Comparison of ENCODE assay signal across 1 cellular context in the genomic region with DNA sequence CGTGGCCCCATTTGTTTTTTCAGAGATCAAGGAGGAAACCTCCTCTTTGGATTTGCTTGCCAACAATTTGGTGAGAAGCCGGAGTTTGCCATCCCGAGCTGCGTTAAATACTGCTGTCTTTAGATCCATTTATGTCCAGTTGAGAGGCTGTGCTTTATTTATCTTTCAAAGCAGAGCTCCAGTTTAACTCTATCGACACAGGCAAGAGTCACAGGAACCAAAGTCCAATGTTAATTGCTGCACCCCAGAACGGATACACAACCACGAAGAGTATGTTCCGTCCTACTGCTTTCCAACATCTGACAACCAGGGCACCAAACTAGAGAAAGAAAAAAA.
TF ChIP-seq lines count a peak whose summit lies in the region.

No MANE protein-coding gene starts in this region.

TF ChIP-seq in HepG2, 621 proteins besides CTCF, POLR2A, EP300 and RAD21 (continued from another document and continues in another):
- TF ChIP-seq, protein P1, sequence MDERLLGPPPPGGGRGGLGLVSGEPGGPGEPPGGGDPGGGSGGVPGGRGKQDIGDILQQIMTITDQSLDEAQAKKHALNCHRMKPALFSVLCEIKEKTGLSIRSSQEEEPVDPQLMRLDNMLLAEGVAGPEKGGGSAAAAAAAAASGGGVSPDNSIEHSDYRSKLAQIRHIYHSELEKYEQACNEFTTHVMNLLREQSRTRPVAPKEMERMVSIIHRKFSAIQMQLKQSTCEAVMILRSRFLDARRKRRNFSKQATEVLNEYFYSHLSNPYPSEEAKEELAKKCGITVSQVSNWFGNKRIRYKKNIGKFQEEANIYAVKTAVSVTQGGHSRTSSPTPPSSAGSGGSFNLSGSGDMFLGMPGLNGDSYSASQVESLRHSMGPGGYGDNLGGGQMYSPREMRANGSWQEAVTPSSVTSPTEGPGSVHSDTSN (CRISPR knock-in tag; IDR thresholded peaks at IDR 0.05) = no peak
- TF ChIP-seq HNRNPK (IDR thresholded peaks at IDR 0.05; ENCODE audit: low read depth, low read length, poor library complexity, severe bottlenecking) (no peak), NR2C2 (CRISPR knock-in tag; IDR thresholded peaks at IDR 0.05; ENCODE audit: borderline replicate concordance) (0 out of 2 replicates have a peak, but pooled peaks have one; percentile 20), MAFG (CRISPR knock-in tag; IDR thresholded peaks at IDR 0.05) (no peak), NBN (conservative IDR thresholded peaks at IDR 0.05) (no peak), AGO1 (IDR thresholded peaks at IDR 0.05; ENCODE audit: low read depth, low read length, poor library complexity, severe bottlenecking) (no peak), YY1 (IDR thresholded peaks at IDR 0.05; ENCODE audit: insufficient read depth, insufficient replicate concordance, low read depth, low read length) (no peak), MED1 (CRISPR knock-in tag; IDR thresholded peaks at IDR 0.05) (peak; percentile 32; the same call in 1 of the 2 replicates), NKX3-1 (CRISPR knock-in tag; IDR thresholded peaks at IDR 0.05) (no peak), CEBPB (IDR thresholded peaks at IDR 0.05; ENCODE audit: borderline replicate concordance, low read depth, low read length) (no peak), ZNF615 (CRISPR knock-in tag; IDR thresholded peaks at IDR 0.05; ENCODE audit: borderline replicate concordance) (no peak), SOX5 (CRISPR knock-in tag; IDR thresholded peaks at IDR 0.05; ENCODE audit: borderline replicate concordance) (peak; percentile 36; the same call in 1 of the 2 replicates), MYC (CRISPR knock-in tag; IDR thresholded peaks at IDR 0.05; ENCODE audit: borderline replicate concordance) (no peak), SP1 (IDR thresholded peaks at IDR 0.05) (no peak), SP1 (CRISPR knock-in tag; IDR thresholded peaks at IDR 0.05) (no peak), FOXA3 (CRISPR knock-in tag; IDR thresholded peaks at IDR 0.05) (peak; percentile 57), ARNTL (CRISPR knock-in tag; IDR thresholded peaks at IDR 0.05) (no peak), BRCA1 (CRISPR knock-in tag; IDR thresholded peaks at IDR 0.05) (no peak), ZNF451 (CRISPR knock-in tag; IDR thresholded peaks at IDR 0.05) (no peak), ZNF143 (CRISPR knock-in tag; IDR thresholded peaks at IDR 0.05) (no peak), ZNF570 (CRISPR knock-in tag; IDR thresholded peaks at IDR 0.05; ENCODE audit: borderline replicate concordance) (no peak), HHEX (CRISPR knock-in tag; IDR thresholded peaks at IDR 0.05) (0 out of 2 replicates have a peak, but pooled peaks have one; percentile 13), HNF4A (CRISPR knock-in tag; IDR thresholded peaks at IDR 0.05) (peak; percentile 90), ZBTB3 (CRISPR knock-in tag; IDR thresholded peaks at IDR 0.05; ENCODE audit: borderline replicate concordance, low read depth) (no peak), SMAD3 (CRISPR knock-in tag; IDR thresholded peaks at IDR 0.05) (no peak), ZNF337 (CRISPR knock-in tag; IDR thresholded peaks at IDR 0.05; ENCODE audit: borderline replicate concordance, low read depth) (no peak), NFKBIZ (CRISPR knock-in tag; IDR thresholded peaks at IDR 0.05) (no peak), FOXJ3 (CRISPR knock-in tag; IDR thresholded peaks at IDR 0.05; ENCODE audit: borderline replicate concordance) (no peak), CAMTA2 (CRISPR knock-in tag; IDR thresholded peaks at IDR 0.05; ENCODE audit: borderline replicate concordance) (no peak), KAT7 (CRISPR knock-in tag; IDR thresholded peaks at IDR 0.05; ENCODE audit: borderline replicate concordance) (peak; percentile 88; the same call in 1 of the 2 replicates), ZNF816 (CRISPR knock-in tag; IDR thresholded peaks at IDR 0.05; ENCODE audit: borderline replicate concordance) (no peak), TAF15 (IDR thresholded peaks at IDR 0.05; ENCODE audit: low read depth, low read length, poor library complexity, severe bottlenecking) (no peak), ZNF225 (CRISPR knock-in tag; IDR thresholded peaks at IDR 0.05) (no peak), PCBP2 (optimal IDR thresholded peaks at IDR 0.05; ENCODE audit: low read depth, low read length, poor library complexity, severe bottlenecking) (no peak), RXRB (CRISPR knock-in tag; IDR thresholded peaks at IDR 0.05; ENCODE audit: borderline replicate concordance) (no peak), ZSCAN30 (CRISPR knock-in tag; IDR thresholded peaks at IDR 0.05) (no peak), ELF3 (CRISPR knock-in tag; IDR thresholded peaks at IDR 0.05) (no peak; the same call in 1 of the 2 replicates), ZNF460 (CRISPR knock-in tag; IDR thresholded peaks at IDR 0.05; ENCODE audit: borderline replicate concordance) (no peak), MEF2D (CRISPR knock-in tag; IDR thresholded peaks at IDR 0.05) (no peak), ISX (CRISPR knock-in tag; conservative IDR thresholded peaks at IDR 0.05) (no peak), ZNF260 (CRISPR knock-in tag; IDR thresholded peaks at IDR 0.05; ENCODE audit: borderline replicate concordance, low read depth) (no peak)
- TF ChIP-seq, protein P2, sequence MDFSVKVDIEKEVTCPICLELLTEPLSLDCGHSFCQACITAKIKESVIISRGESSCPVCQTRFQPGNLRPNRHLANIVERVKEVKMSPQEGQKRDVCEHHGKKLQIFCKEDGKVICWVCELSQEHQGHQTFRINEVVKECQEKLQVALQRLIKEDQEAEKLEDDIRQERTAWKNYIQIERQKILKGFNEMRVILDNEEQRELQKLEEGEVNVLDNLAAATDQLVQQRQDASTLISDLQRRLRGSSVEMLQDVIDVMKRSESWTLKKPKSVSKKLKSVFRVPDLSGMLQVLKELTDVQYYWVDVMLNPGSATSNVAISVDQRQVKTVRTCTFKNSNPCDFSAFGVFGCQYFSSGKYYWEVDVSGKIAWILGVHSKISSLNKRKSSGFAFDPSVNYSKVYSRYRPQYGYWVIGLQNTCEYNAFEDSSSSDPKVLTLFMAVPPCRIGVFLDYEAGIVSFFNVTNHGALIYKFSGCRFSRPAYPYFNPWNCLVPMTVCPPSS (IDR thresholded peaks at IDR 0.05) = no peak
- TF ChIP-seq, protein P3, sequence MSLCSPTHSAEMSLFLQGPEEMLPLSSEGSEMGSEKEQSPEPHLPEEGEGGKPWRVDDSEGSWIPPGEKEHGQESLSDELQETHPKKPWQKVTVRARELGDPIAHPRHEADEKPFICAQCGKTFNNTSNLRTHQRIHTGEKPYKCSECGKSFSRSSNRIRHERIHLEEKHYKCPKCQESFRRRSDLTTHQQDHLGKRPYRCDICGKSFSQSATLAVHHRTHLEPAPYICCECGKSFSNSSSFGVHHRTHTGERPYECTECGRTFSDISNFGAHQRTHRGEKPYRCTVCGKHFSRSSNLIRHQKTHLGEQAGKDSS (CRISPR knock-in tag; IDR thresholded peaks at IDR 0.05; ENCODE audit: borderline replicate concordance, low read depth) = no peak
- TF ChIP-seq, protein P4, sequence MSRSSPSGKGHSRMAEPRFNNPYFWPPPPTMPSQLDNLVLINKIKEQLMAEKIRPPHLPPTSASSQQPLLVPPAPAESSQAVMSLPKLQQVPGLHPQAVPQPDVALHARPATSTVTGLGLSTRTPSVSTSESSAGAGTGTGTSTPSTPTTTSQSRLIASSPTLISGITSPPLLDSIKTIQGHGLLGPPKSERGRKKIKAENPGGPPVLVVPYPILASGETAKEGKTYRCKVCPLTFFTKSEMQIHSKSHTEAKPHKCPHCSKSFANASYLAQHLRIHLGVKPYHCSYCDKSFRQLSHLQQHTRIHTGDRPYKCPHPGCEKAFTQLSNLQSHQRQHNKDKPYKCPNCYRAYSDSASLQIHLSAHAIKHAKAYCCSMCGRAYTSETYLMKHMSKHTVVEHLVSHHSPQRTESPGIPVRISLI (CRISPR knock-in tag; IDR thresholded peaks at IDR 0.05; ENCODE audit: borderline replicate concordance) = no peak
- TF ChIP-seq, protein P5, sequence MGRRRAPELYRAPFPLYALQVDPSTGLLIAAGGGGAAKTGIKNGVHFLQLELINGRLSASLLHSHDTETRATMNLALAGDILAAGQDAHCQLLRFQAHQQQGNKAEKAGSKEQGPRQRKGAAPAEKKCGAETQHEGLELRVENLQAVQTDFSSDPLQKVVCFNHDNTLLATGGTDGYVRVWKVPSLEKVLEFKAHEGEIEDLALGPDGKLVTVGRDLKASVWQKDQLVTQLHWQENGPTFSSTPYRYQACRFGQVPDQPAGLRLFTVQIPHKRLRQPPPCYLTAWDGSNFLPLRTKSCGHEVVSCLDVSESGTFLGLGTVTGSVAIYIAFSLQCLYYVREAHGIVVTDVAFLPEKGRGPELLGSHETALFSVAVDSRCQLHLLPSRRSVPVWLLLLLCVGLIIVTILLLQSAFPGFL (CRISPR knock-in tag; IDR thresholded peaks at IDR 0.05) = no peak
- TF ChIP-seq, protein P6, sequence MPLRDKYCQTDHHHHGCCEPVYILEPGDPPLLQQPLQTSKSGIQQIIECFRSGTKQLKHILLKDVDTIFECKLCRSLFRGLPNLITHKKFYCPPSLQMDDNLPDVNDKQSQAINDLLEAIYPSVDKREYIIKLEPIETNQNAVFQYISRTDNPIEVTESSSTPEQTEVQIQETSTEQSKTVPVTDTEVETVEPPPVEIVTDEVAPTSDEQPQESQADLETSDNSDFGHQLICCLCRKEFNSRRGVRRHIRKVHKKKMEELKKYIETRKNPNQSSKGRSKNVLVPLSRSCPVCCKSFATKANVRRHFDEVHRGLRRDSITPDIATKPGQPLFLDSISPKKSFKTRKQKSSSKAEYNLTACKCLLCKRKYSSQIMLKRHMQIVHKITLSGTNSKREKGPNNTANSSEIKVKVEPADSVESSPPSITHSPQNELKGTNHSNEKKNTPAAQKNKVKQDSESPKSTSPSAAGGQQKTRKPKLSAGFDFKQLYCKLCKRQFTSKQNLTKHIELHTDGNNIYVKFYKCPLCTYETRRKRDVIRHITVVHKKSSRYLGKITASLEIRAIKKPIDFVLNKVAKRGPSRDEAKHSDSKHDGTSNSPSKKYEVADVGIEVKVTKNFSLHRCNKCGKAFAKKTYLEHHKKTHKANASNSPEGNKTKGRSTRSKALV (CRISPR knock-in tag; IDR thresholded peaks at IDR 0.05) = no peak
- TF ChIP-seq, protein P7, sequence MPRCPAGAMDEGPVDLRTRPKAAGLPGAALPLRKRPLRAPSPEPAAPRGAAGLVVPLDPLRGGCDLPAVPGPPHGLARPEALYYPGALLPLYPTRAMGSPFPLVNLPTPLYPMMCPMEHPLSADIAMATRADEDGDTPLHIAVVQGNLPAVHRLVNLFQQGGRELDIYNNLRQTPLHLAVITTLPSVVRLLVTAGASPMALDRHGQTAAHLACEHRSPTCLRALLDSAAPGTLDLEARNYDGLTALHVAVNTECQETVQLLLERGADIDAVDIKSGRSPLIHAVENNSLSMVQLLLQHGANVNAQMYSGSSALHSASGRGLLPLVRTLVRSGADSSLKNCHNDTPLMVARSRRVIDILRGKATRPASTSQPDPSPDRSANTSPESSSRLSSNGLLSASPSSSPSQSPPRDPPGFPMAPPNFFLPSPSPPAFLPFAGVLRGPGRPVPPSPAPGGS (CRISPR knock-in tag; IDR thresholded peaks at IDR 0.05) = no peak
- TF ChIP-seq, protein P8, sequence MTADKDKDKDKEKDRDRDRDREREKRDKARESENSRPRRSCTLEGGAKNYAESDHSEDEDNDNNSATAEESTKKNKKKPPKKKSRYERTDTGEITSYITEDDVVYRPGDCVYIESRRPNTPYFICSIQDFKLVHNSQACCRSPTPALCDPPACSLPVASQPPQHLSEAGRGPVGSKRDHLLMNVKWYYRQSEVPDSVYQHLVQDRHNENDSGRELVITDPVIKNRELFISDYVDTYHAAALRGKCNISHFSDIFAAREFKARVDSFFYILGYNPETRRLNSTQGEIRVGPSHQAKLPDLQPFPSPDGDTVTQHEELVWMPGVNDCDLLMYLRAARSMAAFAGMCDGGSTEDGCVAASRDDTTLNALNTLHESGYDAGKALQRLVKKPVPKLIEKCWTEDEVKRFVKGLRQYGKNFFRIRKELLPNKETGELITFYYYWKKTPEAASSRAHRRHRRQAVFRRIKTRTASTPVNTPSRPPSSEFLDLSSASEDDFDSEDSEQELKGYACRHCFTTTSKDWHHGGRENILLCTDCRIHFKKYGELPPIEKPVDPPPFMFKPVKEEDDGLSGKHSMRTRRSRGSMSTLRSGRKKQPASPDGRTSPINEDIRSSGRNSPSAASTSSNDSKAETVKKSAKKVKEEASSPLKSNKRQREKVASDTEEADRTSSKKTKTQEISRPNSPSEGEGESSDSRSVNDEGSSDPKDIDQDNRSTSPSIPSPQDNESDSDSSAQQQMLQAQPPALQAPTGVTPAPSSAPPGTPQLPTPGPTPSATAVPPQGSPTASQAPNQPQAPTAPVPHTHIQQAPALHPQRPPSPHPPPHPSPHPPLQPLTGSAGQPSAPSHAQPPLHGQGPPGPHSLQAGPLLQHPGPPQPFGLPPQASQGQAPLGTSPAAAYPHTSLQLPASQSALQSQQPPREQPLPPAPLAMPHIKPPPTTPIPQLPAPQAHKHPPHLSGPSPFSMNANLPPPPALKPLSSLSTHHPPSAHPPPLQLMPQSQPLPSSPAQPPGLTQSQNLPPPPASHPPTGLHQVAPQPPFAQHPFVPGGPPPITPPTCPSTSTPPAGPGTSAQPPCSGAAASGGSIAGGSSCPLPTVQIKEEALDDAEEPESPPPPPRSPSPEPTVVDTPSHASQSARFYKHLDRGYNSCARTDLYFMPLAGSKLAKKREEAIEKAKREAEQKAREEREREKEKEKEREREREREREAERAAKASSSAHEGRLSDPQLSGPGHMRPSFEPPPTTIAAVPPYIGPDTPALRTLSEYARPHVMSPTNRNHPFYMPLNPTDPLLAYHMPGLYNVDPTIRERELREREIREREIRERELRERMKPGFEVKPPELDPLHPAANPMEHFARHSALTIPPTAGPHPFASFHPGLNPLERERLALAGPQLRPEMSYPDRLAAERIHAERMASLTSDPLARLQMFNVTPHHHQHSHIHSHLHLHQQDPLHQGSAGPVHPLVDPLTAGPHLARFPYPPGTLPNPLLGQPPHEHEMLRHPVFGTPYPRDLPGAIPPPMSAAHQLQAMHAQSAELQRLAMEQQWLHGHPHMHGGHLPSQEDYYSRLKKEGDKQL (CRISPR knock-in tag; IDR thresholded peaks at IDR 0.05; ENCODE audit: low read depth) = no peak
- TF ChIP-seq, protein P9, sequence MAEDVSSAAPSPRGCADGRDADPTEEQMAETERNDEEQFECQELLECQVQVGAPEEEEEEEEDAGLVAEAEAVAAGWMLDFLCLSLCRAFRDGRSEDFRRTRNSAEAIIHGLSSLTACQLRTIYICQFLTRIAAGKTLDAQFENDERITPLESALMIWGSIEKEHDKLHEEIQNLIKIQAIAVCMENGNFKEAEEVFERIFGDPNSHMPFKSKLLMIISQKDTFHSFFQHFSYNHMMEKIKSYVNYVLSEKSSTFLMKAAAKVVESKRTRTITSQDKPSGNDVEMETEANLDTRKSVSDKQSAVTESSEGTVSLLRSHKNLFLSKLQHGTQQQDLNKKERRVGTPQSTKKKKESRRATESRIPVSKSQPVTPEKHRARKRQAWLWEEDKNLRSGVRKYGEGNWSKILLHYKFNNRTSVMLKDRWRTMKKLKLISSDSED (CRISPR knock-in tag; IDR thresholded peaks at IDR 0.05) = no peak
- TF ChIP-seq, protein P10, sequence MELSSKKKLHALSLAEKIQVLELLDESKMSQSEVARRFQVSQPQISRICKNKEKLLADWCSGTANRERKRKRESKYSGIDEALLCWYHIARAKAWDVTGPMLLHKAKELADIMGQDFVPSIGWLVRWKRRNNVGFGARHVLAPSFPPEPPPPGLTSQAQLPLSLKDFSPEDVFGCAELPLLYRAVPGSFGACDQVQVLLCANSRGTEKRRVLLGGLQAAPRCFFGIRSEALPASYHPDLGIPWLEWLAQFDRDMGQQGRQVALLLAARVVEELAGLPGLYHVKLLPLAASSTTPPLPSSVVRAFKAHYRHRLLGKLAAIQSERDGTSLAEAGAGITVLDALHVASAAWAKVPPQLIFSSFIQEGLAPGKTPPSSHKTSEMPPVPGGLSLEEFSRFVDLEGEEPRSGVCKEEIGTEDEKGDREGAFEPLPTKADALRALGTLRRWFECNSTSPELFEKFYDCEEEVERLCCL (CRISPR knock-in tag; IDR thresholded peaks at IDR 0.05; ENCODE audit: borderline replicate concordance) = no peak
